Comparison of ENCODE assay signal across 10 cellular contexts in the genomic region with DNA sequence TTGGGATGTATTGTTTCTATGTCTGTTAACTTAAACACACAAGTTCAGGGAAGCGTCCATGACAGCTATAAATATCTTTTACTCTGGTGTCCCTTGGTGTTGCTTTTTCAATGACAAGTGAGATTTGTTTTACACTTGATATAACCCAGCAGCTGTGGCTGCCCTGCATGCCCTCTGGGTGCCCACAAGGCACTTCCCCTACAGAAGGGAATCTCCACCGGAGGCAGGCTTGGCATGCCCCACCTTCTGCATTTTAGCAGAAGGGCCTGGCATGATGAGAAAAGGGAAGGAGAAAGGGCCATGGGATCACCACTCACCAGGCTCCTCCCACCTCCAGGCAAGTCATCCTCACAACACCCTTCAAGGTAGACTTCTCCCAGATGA. TPM values are rescaled to one million over a fixed set of nuclear protein-coding genes. Genes with fewer than 3 reads are reported as not detected.
A peak's percentile ranks its signal among the peaks of the same experiment; 100 is the strongest.
DNase-seq lines count a peak whose midpoint lies in the region; ATAC-seq and TF ChIP-seq lines count a peak whose summit lies in the region.
"Had no signal": no experiment of that assay in that cellular context is flagged by ENCODE, and none has a peak within 500 bp of the region (broad histone marks: within the 10 kb centered on the region; RNA-seq: fewer than 3 reads in every experiment).

No MANE protein-coding gene starts in this region.

- peak; percentile 92 for DNase-seq in CD1c-positive myeloid dendritic cell (ENCODE audit: extremely low spot score)
- peak in 1 of 2 experiments; percentile 57 for DNase-seq in SJCRH30
- peak; percentile 53 for DNase-seq in left cardiac atrium
- DNase-seq in sigmoid colon, result no peak
- no peak for DNase-seq in cortex of kidney (lab: John Stamatoyannopoulos, UW)
- DNase-seq in NCI-H345 treated with DMSO at 0.1 percent for 48 hours (lab: John Stamatoyannopoulos, UW; ENCODE audit: unreplicated experiment), result no peak
- no peak for DNase-seq in NK-92 (lab: John Stamatoyannopoulos, UW; ENCODE audit: unreplicated experiment)
- no peak for DNase-seq in NCI-H1930 (lab: John Stamatoyannopoulos, UW)
- DNase-seq: activated T-cell treated with anti-CD3 and anti-CD28 coated beads, Interleukin-2, amount 50 U/mL, for 48 hours; H7 had no signal

- TF ChIP-seq CTCF in sigmoid colon (IDR thresholded peaks at IDR 0.05), result no peak

- H3K4me1 ChIP-seq in SJCRH30, result peaks cover 56% of the 10 kb centered on the region
- peaks cover 0 to 67% (median 61%) of the 10 kb centered on the region in 4 donors for H3K4me1 ChIP-seq in sigmoid colon

- intact Hi-C loops in left cardiac atrium (cut with DNase I), result no loop called here
- intact Hi-C loops in sigmoid colon (cut with DNase I), result no loop called here

- peaks cover 3% of the 10 kb centered on the region; the same call in 1 of the 2 replicates for H3K36me3 ChIP-seq in SJCRH30
- H3K36me3 ChIP-seq in sigmoid colon, result peaks cover 0 to 13% (median 3%) of the 10 kb centered on the region in 4 donors

- TF ChIP-seq POLR2A in sigmoid colon (IDR thresholded peaks at IDR 0.05), result no peak

- WGBS in sigmoid colon, 2 donors, result 56 to 88% methylated on average over 2 of the region's 2 CpGs

- TF ChIP-seq EP300 in sigmoid colon (IDR thresholded peaks at IDR 0.05), result no peak

- H3K27me3 ChIP-seq in SJCRH30 (no peaks in the 10 kb centered on the region), sigmoid colon (no peaks in the 10 kb centered on the region)

- no peaks in the 10 kb centered on the region for H3K9me3 ChIP-seq in SJCRH30 (replicated peaks)
- H3K9me3 ChIP-seq in sigmoid colon, result no peaks in the 10 kb centered on the region

- ATAC-seq in left cardiac atrium, result peak in 1 of 2 donors; percentile 34

- H3K4me3 ChIP-seq in SJCRH30, result no peak overlapping the region; the same call in 1 of the 2 replicates
- no peak overlapping the region for H3K4me3 ChIP-seq in sigmoid colon

- H3K27ac ChIP-seq in SJCRH30 (peak overlapping the region; percentile 79), sigmoid colon (peak overlapping the region; percentile 40 to 67 (median 61))

RNA-seq across cellular contexts. Expression of a gene that starts 5.7 kb away (rescaled TPM):
- 10.2 and 11.2 TPM in 2 replicates for total RNA-seq in SJCRH30 (2014; rRNA removed; shearing (Covaris generic))
- total RNA-seq in left cardiac atrium (1 to 10 TPM; 4.1 to 6.5 TPM), sigmoid colon (1 to 10 TPM; 1.9 to 7.1 (median 3.6) TPM)
- 1 to 10 TPM; 1.8 to 4.3 (median 2.1) TPM for polyA plus RNA-seq in sigmoid colon

RNA-seq across cellular contexts. Expression of a gene that starts 5.8 kb away (rescaled TPM):
- 113 and 130 TPM in 2 replicates for total RNA-seq in SJCRH30 (2014; rRNA removed; shearing (Covaris generic))
- total RNA-seq in left cardiac atrium (100 to 1,000 TPM; 156 to 186 TPM), sigmoid colon (100 to 1,000 TPM; 124 to 146 (median 136) TPM)
- polyA plus RNA-seq in sigmoid colon, result 10 to 100 TPM; 17.1 to 37.2 (median 24.7) TPM

Comparison
In these comparisons a context has a peak if more than half of its experiments do, and no peak if none do; other contexts are left out.
1. DNase-seq: peak in CD1c-positive myeloid dendritic cell (single experiment) and left cardiac atrium (single experiment); none in sigmoid colon (single experiment), cortex of kidney (single experiment), NCI-H345 treated with DMSO at 0.1 percent for 48 hours (single experiment), NK-92 (single experiment) and NCI-H1930 (0 of 2).